ENCODE assay signal across 17 cellular contexts in the genomic region with DNA sequence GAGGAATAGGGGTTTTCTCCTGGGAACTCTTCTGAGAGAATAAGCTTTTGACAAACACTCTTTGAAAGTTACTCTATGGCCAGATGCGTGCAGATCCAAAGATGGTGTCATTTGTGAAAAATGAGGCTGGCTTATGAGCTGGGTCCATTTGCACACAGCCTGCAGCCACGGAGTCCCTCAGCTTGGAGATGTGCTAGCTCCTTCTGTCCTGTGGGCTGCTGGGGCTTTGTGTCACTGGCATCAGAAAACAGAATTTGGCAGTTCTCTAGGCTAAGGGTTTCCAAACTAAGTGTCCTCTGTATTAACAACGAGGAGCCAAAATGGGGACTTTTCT.
DNase-seq lines count a peak whose midpoint lies in the region; ATAC-seq and TF ChIP-seq lines count a peak whose summit lies in the region.
"Had no signal": no experiment of that assay in that cellular context is flagged by ENCODE, and none has a peak within 500 bp of the region (broad histone marks: within the 10 kb centered on the region; RNA-seq: fewer than 3 reads in every experiment).

No MANE protein-coding gene starts in this region.

- H3K27ac ChIP-seq in brain microvascular endothelial cell (peak overlapping the region; percentile 97), skin epidermis (peak overlapping the region in 16 of 21 experiments; percentile 22 to 90 (median 68)), transverse colon (no peak overlapping the region)
- H3K27ac ChIP-seq: PC-9, uterus had no signal

- no peaks in the 10 kb centered on the region for H3K4me1 ChIP-seq in transverse colon
- H3K4me1 ChIP-seq: uterus had no signal

- DNase-seq in HFFc6 = no peak
- DNase-seq in brain microvascular endothelial cell = peak; percentile 33
- no peak for DNase-seq in left ventricle myocardium superior
- DNase-seq in transverse colon = no peak
- no peak for DNase-seq in activated effector memory CD4-positive, alpha-beta T cell treated with anti-CD3 and anti-CD28 coated beads, Interleukin-2, amount 50 U/mL, for 16 hours
- DNase-seq: activated CD4-positive, alpha-beta T cell treated with anti-CD3 and anti-CD28 coated beads, Interleukin-2, amount 50 U/mL, for 1 hour; CD8-positive, alpha-beta memory T cell; effector memory CD4-positive, alpha-beta T cell; glutamatergic neuron; naive thymus-derived CD8-positive, alpha-beta T cell; NCI-H1105; PC-9; stimulated activated naive CD4-positive, alpha-beta T cell; uterus had no signal

- H3K27me3 ChIP-seq in brain microvascular endothelial cell (replicated peaks) (no peaks in the 10 kb centered on the region), transverse colon (no peaks in the 10 kb centered on the region)
- H3K27me3 ChIP-seq: uterus had no signal

- no peak for TF ChIP-seq POLR2A in transverse colon (IDR thresholded peaks at IDR 0.05)

- 61 to 80% methylated on average over 1 to 3 of the region's 3 CpGs for WGBS in transverse colon (ENCODE audit: low coverage in 1 of 2), 2 donors

- in situ Hi-C loops in brain microvascular endothelial cell (cut with HindIII; ENCODE audit: low pct_ligation_motif_present, low sequenced_read_pairs) (no loop called here), transverse colon (cut with MboI; ENCODE audit: low pct_ligation_motif_present in 1 of 4, low pct_unique_long_range_greater_than_20kb in 1 of 4, low sequenced_read_pairs in 3 of 4) (no loop called here)

- intact Hi-C loops in left ventricle myocardium superior (cut with micrococcal nuclease) (no loop called here), transverse colon (cut with DNase I; ENCODE audit: low total_unique reads) (no loop called here)

- no peaks in the 10 kb centered on the region; the same call in 1 of the 2 replicates for H3K27me3 Mint-ChIP-seq in HFFc6 (ENCODE audit: insufficient read depth)
- H3K27me3 Mint-ChIP-seq: CD8-positive, alpha-beta memory T cell had no signal

- H3K9me3 ChIP-seq in transverse colon = no peaks in the 10 kb centered on the region
- H3K9me3 ChIP-seq: uterus had no signal

- peaks cover 73% of the 10 kb centered on the region for H3K4me1 Mint-ChIP-seq in HFFc6 (ENCODE audit: low read depth)
- H3K4me1 Mint-ChIP-seq: CD8-positive, alpha-beta memory T cell; naive thymus-derived CD8-positive, alpha-beta T cell had no signal

- ATAC-seq in left ventricle myocardium superior (peak; percentile 89), GM18861 (IDR thresholded peaks at IDR 0.05; ENCODE audit: unreplicated experiment) (no peak)
- ATAC-seq: naive thymus-derived CD8-positive, alpha-beta T cell had no signal

- TF ChIP-seq CTCF in HFFc6 (IDR thresholded peaks at IDR 0.05) = no peak
- no peak for TF ChIP-seq CTCF in brain microvascular endothelial cell (IDR thresholded peaks at IDR 0.05; ENCODE audit: low read depth, low read length, missing control alignments)
- no peak for TF ChIP-seq CTCF in transverse colon (IDR thresholded peaks at IDR 0.05)

- H3K9me3 Mint-ChIP-seq in HFFc6 = no peaks in the 10 kb centered on the region
- H3K9me3 Mint-ChIP-seq: activated T-helper 1 cell treated with anti-CD3 and anti-CD28 coated beads, Interleukin-12 subunit alpha, Interleukin-12 subunit beta, Interleukin-2, Interleukin-4 antibody, amounts not matched to agents 30 ng/mL and 10 ng/mL and 1 ng/mL, durations not matched to agents 14 hours and 24 hours and 36 hours had no signal

- peak overlapping the region; percentile 78 for H3K4me3 Mint-ChIP-seq in HFFc6
- H3K4me3 Mint-ChIP-seq: activated T-helper 1 cell treated with anti-CD3 and anti-CD28 coated beads, Interleukin-12 subunit alpha, Interleukin-12 subunit beta, Interleukin-2, Interleukin-4 antibody, amounts not matched to agents 30 ng/mL and 10 ng/mL and 1 ng/mL, durations not matched to agents 14 hours and 24 hours and 36 hours; CD8-positive, alpha-beta memory T cell; naive thymus-derived CD8-positive, alpha-beta T cell had no signal

- no peak overlapping the region for H3K4me3 ChIP-seq in brain microvascular endothelial cell (ENCODE audit: low read depth, low read length)
- H3K4me3 ChIP-seq in skin epidermis = no peak overlapping the region
- H3K4me3 ChIP-seq in transverse colon = no peak overlapping the region
- H3K4me3 ChIP-seq: PC-9, uterus had no signal

- H3K36me3 ChIP-seq in brain microvascular endothelial cell (replicated peaks) = no peaks in the 10 kb centered on the region
- H3K36me3 ChIP-seq in transverse colon = no peaks in the 10 kb centered on the region
- H3K36me3 ChIP-seq: uterus had no signal

- H3K36me3 Mint-ChIP-seq in HFFc6 (ENCODE audit: low read depth) = peaks cover 3% of the 10 kb centered on the region; the same call in 1 of the 2 replicates
- H3K36me3 Mint-ChIP-seq: CD8-positive, alpha-beta memory T cell; naive thymus-derived CD8-positive, alpha-beta T cell had no signal

- H3K27ac Mint-ChIP-seq in HFFc6 = peak overlapping the region; percentile 99
- H3K27ac Mint-ChIP-seq: activated T-helper 1 cell treated with anti-CD3 and anti-CD28 coated beads, Interleukin-12 subunit alpha, Interleukin-12 subunit beta, Interleukin-2, Interleukin-4 antibody, amounts not matched to agents 30 ng/mL and 10 ng/mL and 1 ng/mL, durations not matched to agents 14 hours and 24 hours and 36 hours; CD8-positive, alpha-beta memory T cell; naive thymus-derived CD8-positive, alpha-beta T cell had no signal

- TF ChIP-seq EP300 in transverse colon (IDR thresholded peaks at IDR 0.05; ENCODE audit: low read depth) = no peak

Comparison
In these comparisons a context has a peak if more than half of its experiments do, and no peak if none do; other contexts are left out.
1. H3K27ac ChIP-seq: peak in brain microvascular endothelial cell (single experiment) and skin epidermis (16 of 21); none in transverse colon (0 of 4).